Comparison of ENCODE assay signal across 17 cellular contexts in genomic region chr6:42392871-42393270, GRCh38. TPM values are rescaled to one million over a fixed set of nuclear protein-coding genes. Genes with fewer than 3 reads are reported as not detected.
DNase-seq lines count a peak whose midpoint lies in the region; ATAC-seq lines count a peak whose summit lies in the region.
"Had no signal": no experiment of that assay in that cellular context is flagged by ENCODE, and none has a peak within 500 bp of the region (broad histone marks: within the 10 kb centered on the region; RNA-seq: fewer than 3 reads in every experiment).

No MANE protein-coding gene starts in this region.

- intact Hi-C loops in naive thymus-derived CD4-positive, alpha-beta T cell (cut with micrococcal nuclease): loop anchor here in 1 of 2 donors (5.0 kb wide), 1 partner anchor 36 kb away; no protein-coding TSS in a partner anchor

- DNase-seq in stimulated activated naive CD8-positive, alpha-beta T cell treated with anti-CD3 and anti-CD28 coated beads, Interleukin-15, Interleukin-2, amounts not matched to agents 100 U/mL and 50 U/mL, for 24 hours: no peak
- DNase-seq in naive thymus-derived CD4-positive, alpha-beta T cell: no peak
- no peak for DNase-seq in stimulated activated CD4-positive, alpha-beta T cell treated with anti-CD3 and anti-CD28 coated beads, Interleukin-4, amount 100 ng/mL, for 1 hour
- DNase-seq in COLO668 (lab: John Stamatoyannopoulos, UW; ENCODE audit: unreplicated experiment): no peak
- DNase-seq: AML-193; caudate nucleus; NCI-H1092; NCI-H2029 treated with DMSO at 0.1 percent for 48 hours; NCI-H510A treated with DMSO at 0.1 percent for 48 hours; stimulated activated CD4-positive, alpha-beta T cell treated with anti-CD3 and anti-CD28 coated beads, Interleukin-2, amount 100 ng/mL, for 24 hours had no signal

- H3K36me3 Mint-ChIP-seq in stimulated activated naive CD8-positive, alpha-beta T cell treated with anti-CD3 and anti-CD28 coated beads, Interleukin-15, Interleukin-2, amounts not matched to agents 100 ng/mL and 50 ng/mL, for 24 hours (ENCODE audit: low read depth): no peaks in the 10 kb centered on the region
- no peaks in the 10 kb centered on the region for H3K36me3 Mint-ChIP-seq in activated T-helper 17 cell treated with anti-CD3 and anti-CD28 coated beads, Interleukin-2, amount 50 U/mL, for 72 hours (ENCODE audit: low read depth)
- peaks cover 0 to 12% (median 7%) of the 10 kb centered on the region in 5 donors for H3K36me3 Mint-ChIP-seq in naive thymus-derived CD4-positive, alpha-beta T cell

- H3K27ac Mint-ChIP-seq in stimulated activated naive CD8-positive, alpha-beta T cell treated with anti-CD3 and anti-CD28 coated beads, Interleukin-15, Interleukin-2, amounts not matched to agents 100 ng/mL and 50 ng/mL, for 24 hours: peak overlapping the region; percentile 13
- H3K27ac Mint-ChIP-seq in activated T-helper 17 cell treated with anti-CD3 and anti-CD28 coated beads, Interleukin-2, amount 50 U/mL, for 72 hours: peak overlapping the region; percentile 25
- peak overlapping the region; percentile 4 to 100 (median 99) for H3K27ac Mint-ChIP-seq in naive thymus-derived CD4-positive, alpha-beta T cell

- peaks cover 91% of the 10 kb centered on the region for H3K4me1 Mint-ChIP-seq in stimulated activated naive CD8-positive, alpha-beta T cell treated with anti-CD3 and anti-CD28 coated beads, Interleukin-15, Interleukin-2, amounts not matched to agents 100 ng/mL and 50 ng/mL, for 24 hours (ENCODE audit: low read depth)
- H3K4me1 Mint-ChIP-seq in activated T-helper 17 cell treated with anti-CD3 and anti-CD28 coated beads, Interleukin-2, amount 50 U/mL, for 72 hours: peaks cover 56% of the 10 kb centered on the region
- peaks cover 70 to 100% (median 98%) of the 10 kb centered on the region in 7 donors for H3K4me1 Mint-ChIP-seq in naive thymus-derived CD4-positive, alpha-beta T cell

- H3K36me3 ChIP-seq in naive thymus-derived CD4-positive, alpha-beta T cell (ENCODE audit: control insufficient read depth in 2 of 3, insufficient read depth in 3 of 3, low read length in 3 of 3): no peaks in the 10 kb centered on the region
- H3K36me3 ChIP-seq: adrenal gland, esophagus muscularis mucosa, suprapubic skin had no signal

- H3K4me3 ChIP-seq in naive thymus-derived CD4-positive, alpha-beta T cell (ENCODE audit: low read length): no peak overlapping the region
- H3K4me3 ChIP-seq: adrenal gland, esophagus muscularis mucosa, suprapubic skin had no signal

- H3K4me3 Mint-ChIP-seq in stimulated activated naive CD8-positive, alpha-beta T cell treated with anti-CD3 and anti-CD28 coated beads, Interleukin-15, Interleukin-2, amounts not matched to agents 100 ng/mL and 50 ng/mL, for 24 hours: no peak overlapping the region
- peak overlapping the region; percentile 41 for H3K4me3 Mint-ChIP-seq in activated T-helper 17 cell treated with anti-CD3 and anti-CD28 coated beads, Interleukin-2, amount 50 U/mL, for 72 hours
- H3K4me3 Mint-ChIP-seq in naive thymus-derived CD4-positive, alpha-beta T cell: peak overlapping the region in 6 of 10 donors; percentile 3 to 71 (median 34)

- POLR2A ChIA-PET in naive thymus-derived CD4-positive, alpha-beta T cell (lab: Charles Lee): interaction anchor here (0.6 to 9.4 kb wide), 10 partner anchors 10 to 66 kb away, joined by 3 to 211 read pairs (median 4); partner anchors contain the start of gene TRERF1

- no peak for ATAC-seq in stimulated activated naive CD8-positive, alpha-beta T cell treated with anti-CD3 and anti-CD28 coated beads, Interleukin-15, Interleukin-2, amounts not matched to agents 100 U/mL and 50 U/mL, for 24 hours
- ATAC-seq in activated T-helper 17 cell treated with anti-CD3 and anti-CD28 coated beads, Interleukin-2, amount 50 U/mL, for 72 hours (replicated peaks): no peak
- no peak for ATAC-seq in naive thymus-derived CD4-positive, alpha-beta T cell
- ATAC-seq in GM18519 (IDR thresholded peaks at IDR 0.05; ENCODE audit: low FRiP score, unreplicated experiment): no peak

- CTCF ChIA-PET in naive thymus-derived CD4-positive, alpha-beta T cell (lab: Charles Lee): interaction anchor here (0.6 to 1.4 kb wide), 5 partner anchors 18 to 140 kb away, joined by 3 to 4 read pairs (median 4); no protein-coding TSS in a partner anchor

- no peaks in the 10 kb centered on the region for H3K27me3 ChIP-seq in naive thymus-derived CD4-positive, alpha-beta T cell (ENCODE audit: control insufficient read depth in 2 of 2, insufficient read depth in 2 of 2, low read length in 2 of 2)
- H3K27me3 ChIP-seq: adrenal gland, esophagus muscularis mucosa, suprapubic skin had no signal

- H3K9me3 Mint-ChIP-seq in stimulated activated naive CD8-positive, alpha-beta T cell treated with anti-CD3 and anti-CD28 coated beads, Interleukin-15, Interleukin-2, amounts not matched to agents 100 ng/mL and 50 ng/mL, for 24 hours: no peaks in the 10 kb centered on the region
- H3K9me3 Mint-ChIP-seq in activated T-helper 17 cell treated with anti-CD3 and anti-CD28 coated beads, Interleukin-2, amount 50 U/mL, for 72 hours: no peaks in the 10 kb centered on the region
- H3K9me3 Mint-ChIP-seq in naive thymus-derived CD4-positive, alpha-beta T cell: peaks cover 0 to 2% (median 0%) of the 10 kb centered on the region in 11 donors

- H3K4me1 ChIP-seq in naive thymus-derived CD4-positive, alpha-beta T cell (ENCODE audit: control insufficient read depth in 2 of 2, insufficient read depth in 2 of 2, low read length in 2 of 2): peaks cover 69 to 73% of the 10 kb centered on the region in 2 donors
- H3K4me1 ChIP-seq: adrenal gland had no signal

- no peaks in the 10 kb centered on the region for H3K9me3 ChIP-seq in naive thymus-derived CD4-positive, alpha-beta T cell (ENCODE audit: control insufficient read depth in 2 of 3, low read length in 3 of 3)
- H3K9me3 ChIP-seq: adrenal gland, esophagus muscularis mucosa, suprapubic skin had no signal

- no peaks in the 10 kb centered on the region for H3K27me3 Mint-ChIP-seq in stimulated activated naive CD8-positive, alpha-beta T cell treated with anti-CD3 and anti-CD28 coated beads, Interleukin-15, Interleukin-2, amounts not matched to agents 100 ng/mL and 50 ng/mL, for 24 hours
- H3K27me3 Mint-ChIP-seq in activated T-helper 17 cell treated with anti-CD3 and anti-CD28 coated beads, Interleukin-2, amount 50 U/mL, for 72 hours: no peaks in the 10 kb centered on the region
- H3K27me3 Mint-ChIP-seq in naive thymus-derived CD4-positive, alpha-beta T cell: no peaks in the 10 kb centered on the region

- H3K27ac ChIP-seq in naive thymus-derived CD4-positive, alpha-beta T cell (ENCODE audit: low read depth, low read length): peak overlapping the region; percentile 42
- H3K27ac ChIP-seq: adrenal gland, esophagus muscularis mucosa, KMS-11, suprapubic skin had no signal

RNA-seq across cellular contexts. Expression of gene TRERF1, which starts 58.9 kb away (rescaled TPM):
- 10 to 100 TPM; 16.6 to 32.4 TPM for total RNA-seq in activated T-helper 17 cell treated with anti-CD3 and anti-CD28 coated beads, Interleukin-2, amount 50 U/mL, for 72 hours
- 10 to 100 TPM; 20.7 to 32.4 (median 27.1) TPM for total RNA-seq in naive thymus-derived CD4-positive, alpha-beta T cell
- polyA plus RNA-seq in naive thymus-derived CD4-positive, alpha-beta T cell: 1 to 10 TPM; 4.8 to 7.5 TPM

Comparison
In these comparisons a context has a peak if more than half of its experiments do, and no peak if none do; other contexts are left out.
1. H3K27ac Mint-ChIP-seq: peak in every context shown above with its lines; median percentile 99 in naive thymus-derived CD4-positive, alpha-beta T cell; 25 in activated T-helper 17 cell treated with anti-CD3 and anti-CD28 coated beads, Interleukin-2, amount 50 U/mL, for 72 hours; 13 in stimulated activated naive CD8-positive, alpha-beta T cell treated with anti-CD3 and anti-CD28 coated beads, Interleukin-15, Interleukin-2, amounts not matched to agents 100 ng/mL and 50 ng/mL, for 24 hours.